ENCODE assay signal across 8 cellular contexts in the genomic region with DNA sequence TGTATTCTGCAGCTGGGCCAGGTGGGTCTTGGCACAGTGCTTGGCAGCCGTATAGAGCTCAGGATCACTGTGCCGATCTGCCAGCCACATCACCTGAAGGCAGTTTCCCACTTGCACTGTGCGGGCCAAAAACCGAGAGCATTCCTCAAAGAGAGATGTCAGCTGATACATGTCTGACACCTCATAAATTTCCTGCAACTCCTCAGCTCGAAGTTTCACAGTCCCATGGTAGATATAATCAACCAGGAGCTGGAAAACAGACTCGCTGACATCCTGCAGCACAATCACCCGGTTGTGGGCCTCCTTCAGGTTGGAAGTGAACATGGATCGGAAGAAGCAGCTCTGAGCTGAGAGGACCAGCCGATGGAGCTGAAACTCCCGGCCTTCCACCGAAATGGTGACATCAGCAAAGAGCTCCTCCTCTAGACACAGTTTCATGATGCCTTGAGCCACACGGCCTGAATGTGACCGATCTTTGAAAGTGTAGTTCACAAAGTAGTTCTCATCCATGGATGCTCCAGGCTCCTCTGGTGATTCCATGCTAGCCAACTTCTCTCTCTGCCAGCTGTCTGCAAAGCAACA. TPM values are rescaled to one million over a fixed set of nuclear protein-coding genes. Genes with fewer than 3 reads are reported as not detected.
DNase-seq lines count a peak whose midpoint lies in the region; ATAC-seq lines count a peak whose summit lies in the region.

No MANE protein-coding gene starts in this region.

- no peaks in the 10 kb centered on the region for H3K9me3 Mint-ChIP-seq in CD8-positive, alpha-beta memory T cell

- peak overlapping the region; percentile 96 to 100 (median 99) for H3K4me3 Mint-ChIP-seq in CD8-positive, alpha-beta memory T cell

- H2AFZ ChIP-seq in neuron (ENCODE audit: low read depth, low read length): no peak overlapping the region

- peaks cover 0 to 3% of the 10 kb centered on the region in 2 donors for H3K27me3 Mint-ChIP-seq in CD8-positive, alpha-beta memory T cell

- peaks cover 34% of the 10 kb centered on the region for H3K4me1 ChIP-seq in CD8-positive, alpha-beta memory T cell (ENCODE audit: insufficient read depth, low read length)
- peaks cover 17% of the 10 kb centered on the region for H3K4me1 ChIP-seq in ectodermal cell (ENCODE audit: control insufficient read depth, insufficient read depth, low read length)
- H3K4me1 ChIP-seq in neuron (ENCODE audit: insufficient read depth, low read length): peaks cover 23% of the 10 kb centered on the region

- H3K27ac Mint-ChIP-seq in CD8-positive, alpha-beta memory T cell: peak overlapping the region in 7 of 8 donors; percentile 75 to 100 (median 98)

- CTCF ChIA-PET in CD8-positive, alpha-beta memory T cell (lab: Charles Lee): interaction anchor here (0.9 to 2.9 kb wide), 6 partner anchors 8 to 272 kb away, joined by 3 to 10 read pairs (median 3); no protein-coding TSS in a partner anchor

- POLR2A ChIA-PET in CD8-positive, alpha-beta memory T cell (lab: Charles Lee): interaction anchor here (0.5 to 3.3 kb wide), 2 partner anchors 12 to 19 kb away, joined by 3 to 19 read pairs; partner anchors contain the start of gene PTPMT1

- peaks cover 33% of the 10 kb centered on the region for H3K36me3 ChIP-seq in CD8-positive, alpha-beta memory T cell (ENCODE audit: insufficient read depth, low read length)
- H3K36me3 ChIP-seq in ectodermal cell (ENCODE audit: control insufficient read depth, insufficient read depth, low read length) (peaks cover 41% of the 10 kb centered on the region), neuron (ENCODE audit: insufficient read depth, low read length) (peaks cover 49% of the 10 kb centered on the region)

- peaks cover 3 to 71% (median 9%) of the 10 kb centered on the region in 3 donors for H3K36me3 Mint-ChIP-seq in CD8-positive, alpha-beta memory T cell

- H3K27ac ChIP-seq in CD8-positive, alpha-beta memory T cell (ENCODE audit: low read depth, low read length): no peak overlapping the region
- peak overlapping the region; percentile 91 for H3K27ac ChIP-seq in ectodermal cell (ENCODE audit: insufficient read depth, low read depth, low read length, poor library complexity, severe bottlenecking)

- no peak for DNase-seq in CD8-positive, alpha-beta memory T cell
- DNase-seq in NCI-H2227 treated with DMSO at 0.1 percent for 48 hours (lab: John Stamatoyannopoulos, UW) (peak; percentile 20), medulla oblongata (ENCODE audit: extremely low spot score) (no peak), HUDEP-2 (lab: John Stamatoyannopoulos, UW; ENCODE audit: unreplicated experiment in 76 of 76) (no peak)

- H3K9me3 ChIP-seq in CD8-positive, alpha-beta memory T cell (ENCODE audit: low read length): no peaks in the 10 kb centered on the region
- H3K9me3 ChIP-seq in ectodermal cell (ENCODE audit: control insufficient read depth, low read length) (no peaks in the 10 kb centered on the region), neuron (ENCODE audit: low read length) (no peaks in the 10 kb centered on the region)

- H3K4me1 Mint-ChIP-seq in CD8-positive, alpha-beta memory T cell: peaks cover 30 to 58% (median 40%) of the 10 kb centered on the region in 3 donors

- no peak for ATAC-seq in GM19328 (IDR thresholded peaks at IDR 0.05; ENCODE audit: unreplicated experiment)
- ATAC-seq in HG03175 (IDR thresholded peaks at IDR 0.05; ENCODE audit: unreplicated experiment): no peak

- H3K4me3 ChIP-seq in CD8-positive, alpha-beta memory T cell (ENCODE audit: low read length): peak overlapping the region; percentile 89
- H3K4me3 ChIP-seq in ectodermal cell (ENCODE audit: insufficient read depth, low read depth, low read length): no peak overlapping the region
- H3K4me3 ChIP-seq in neuron (ENCODE audit: low read length): peak overlapping the region; percentile 66

- 92% methylated on average over 13 of the region's 13 CpGs for WGBS in ectodermal cell, 2 experiments

- H3K27me3 ChIP-seq in CD8-positive, alpha-beta memory T cell (ENCODE audit: insufficient read depth, low read length, poor library complexity, severe bottlenecking): no peaks in the 10 kb centered on the region
- H3K27me3 ChIP-seq in ectodermal cell (ENCODE audit: control insufficient read depth, insufficient read depth, low read length, poor library complexity, severe bottlenecking) (no peaks in the 10 kb centered on the region), neuron (ENCODE audit: insufficient read depth, low read length) (no peaks in the 10 kb centered on the region)

RNA-seq across cellular contexts. Expression of gene KBTBD4, which starts 1.2 kb away (rescaled TPM):
- 10 to 100 TPM; 24.8 to 26.4 TPM for total RNA-seq in CD8-positive, alpha-beta memory T cell
- 46.5 TPM for polyA plus RNA-seq in CD8-positive, alpha-beta memory T cell
- 21.8 TPM for polyA plus RNA-seq in ectodermal cell (2013, experiment 1 of 4)
- 23.2 TPM for polyA plus RNA-seq in ectodermal cell (2013, experiment 2 of 4)
- polyA plus RNA-seq in ectodermal cell (2013, experiment 3 of 4): 16.4 TPM
- 19.8 TPM for polyA plus RNA-seq in ectodermal cell (2013, experiment 4 of 4)

RNA-seq across cellular contexts. Expression of gene NDUFS3, which starts 1.3 kb away (rescaled TPM):
- total RNA-seq in CD8-positive, alpha-beta memory T cell: 100 to 1,000 TPM; 147 to 157 TPM
- 98.9 TPM for polyA plus RNA-seq in CD8-positive, alpha-beta memory T cell
- polyA plus RNA-seq in ectodermal cell (2013, experiment 1 of 4): 112 TPM
- 113 TPM for polyA plus RNA-seq in ectodermal cell (2013, experiment 2 of 4)
- 106 TPM for polyA plus RNA-seq in ectodermal cell (2013, experiment 3 of 4)
- 128 TPM for polyA plus RNA-seq in ectodermal cell (2013, experiment 4 of 4)

RNA-seq across cellular contexts. Expression of gene FAM180B, which starts 8.9 kb away (rescaled TPM):
- under 1 TPM in 1 of 2 experiments, not detected in 1; 0.20 TPM for total RNA-seq in CD8-positive, alpha-beta memory T cell
- polyA plus RNA-seq in CD8-positive, alpha-beta memory T cell: not detected
- not detected for polyA plus RNA-seq in ectodermal cell (2013, experiment 1 of 4)
- not detected for polyA plus RNA-seq in ectodermal cell (2013, experiment 2 of 4)
- not detected for polyA plus RNA-seq in ectodermal cell (2013, experiment 3 of 4)
- not detected for polyA plus RNA-seq in ectodermal cell (2013, experiment 4 of 4)

RNA-seq across cellular contexts. Expression of gene PTPMT1, which starts 12.2 kb away (rescaled TPM):
- total RNA-seq in CD8-positive, alpha-beta memory T cell: 10 to 100 TPM; 53.3 to 53.8 TPM
- polyA plus RNA-seq in CD8-positive, alpha-beta memory T cell: 71.2 TPM
- 32.1 TPM for polyA plus RNA-seq in ectodermal cell (2013, experiment 1 of 4)
- polyA plus RNA-seq in ectodermal cell (2013, experiment 2 of 4): 45.0 TPM
- polyA plus RNA-seq in ectodermal cell (2013, experiment 3 of 4): 43.9 TPM
- polyA plus RNA-seq in ectodermal cell (2013, experiment 4 of 4): 46.8 TPM

RNA-seq across cellular contexts. Expression of gene C1QTNF4, which starts 16.7 kb away (rescaled TPM):
- under 1 TPM in 1 of 2 experiments, not detected in 1; 0.18 TPM for total RNA-seq in CD8-positive, alpha-beta memory T cell
- not detected for polyA plus RNA-seq in CD8-positive, alpha-beta memory T cell
- 5.5 TPM for polyA plus RNA-seq in ectodermal cell (2013, experiment 1 of 4)
- polyA plus RNA-seq in ectodermal cell (2013, experiment 2 of 4): 5.0 TPM
- 7.6 TPM for polyA plus RNA-seq in ectodermal cell (2013, experiment 3 of 4)
- 7.9 TPM for polyA plus RNA-seq in ectodermal cell (2013, experiment 4 of 4)
